In the genomic region with DNA sequence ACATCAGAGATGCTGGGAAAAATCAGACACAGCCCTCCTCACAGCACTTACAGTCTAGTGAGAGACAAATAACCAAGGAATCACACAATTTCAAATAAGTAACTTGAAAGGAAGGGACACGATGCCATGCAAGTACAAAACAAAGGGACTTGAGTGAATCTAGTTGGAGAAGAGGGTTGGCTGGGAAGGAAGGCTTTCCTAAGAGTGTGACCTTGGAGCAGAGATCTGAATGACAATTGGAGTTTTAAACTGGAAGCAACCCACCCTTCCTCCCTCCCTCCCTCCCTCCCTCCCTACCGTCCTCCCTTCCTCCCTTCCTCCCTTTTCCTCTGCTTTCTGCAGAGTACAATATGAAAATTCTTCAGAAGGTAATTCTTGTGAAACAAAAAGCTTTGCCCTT, we compare ENCODE assay signal across 25 cellular contexts. TPM values are rescaled to one million over a fixed set of nuclear protein-coding genes. Genes with fewer than 3 reads are reported as not detected.
"Had no signal": no experiment of that assay in that cellular context is flagged by ENCODE, and none has a peak within 500 bp of the region (broad histone marks: within the 10 kb centered on the region; RNA-seq: fewer than 3 reads in every experiment).

No MANE protein-coding gene starts in this region.

- H3K9me3 Mint-ChIP-seq: effector memory CD8-positive, alpha-beta T cell had no signal

- H3K36me3 ChIP-seq: gastrocnemius medialis, heart left ventricle, left lung, ovary, right lobe of liver, thoracic aorta, tibial nerve, upper lobe of right lung, uterus had no signal

- H3K4me3 Mint-ChIP-seq: effector memory CD8-positive, alpha-beta T cell; mesothelial cell of epicardium; naive thymus-derived CD8-positive, alpha-beta T cell; stimulated activated naive B cell treated with anti-CD40 and anti-IgM and Interleukin-4, amounts not matched to agents 10 μg/mL and 1 μg/mL and 100 μg/mL, for 72 hours; stimulated activated naive CD8-positive, alpha-beta T cell treated with anti-CD3 and anti-CD28 coated beads, Interleukin-15, Interleukin-2, amounts not matched to agents 100 ng/mL and 50 ng/mL, for 24 hours had no signal

- H3K4me3 ChIP-seq: coronary artery, gastrocnemius medialis, heart left ventricle, hepatocyte, left lung, mucosa of descending colon, ovary, right lobe of liver, thoracic aorta, tibial nerve, upper lobe of right lung, uterus had no signal

- H3K27me3 ChIP-seq: gastrocnemius medialis, heart left ventricle, hepatocyte, left lung, ovary, right lobe of liver, tibial nerve, upper lobe of right lung, uterus had no signal

- DNase-seq: effector memory CD8-positive, alpha-beta T cell; foreskin fibroblast; gastrocnemius medialis; heart left ventricle; left cardiac atrium; left lung; mesenchymal stem cell; mucosa of descending colon; naive thymus-derived CD8-positive, alpha-beta T cell; occipital lobe; ovary; right lobe of liver; small intestine; stimulated activated CD4-positive, alpha-beta T cell treated with anti-CD3 and anti-CD28 coated beads, Interleukin-15, amount 100 ng/mL, for 24 hours; stimulated activated CD4-positive, alpha-beta T cell treated with anti-CD3 and anti-CD28 coated beads, Interleukin-2, amount 100 ng/mL, for 48 hours; stimulated activated naive B cell treated with anti-CD40 and anti-IgM and Interleukin-4, amounts not matched to agents 10 μg/mL and 1 μg/mL and 100 μg/mL, for 72 hours; upper lobe of right lung; uterus had no signal

- H3K27ac Mint-ChIP-seq: effector memory CD8-positive, alpha-beta T cell; naive thymus-derived CD8-positive, alpha-beta T cell; progenitor cell of endocrine pancreas; stimulated activated naive B cell treated with anti-CD40 and anti-IgM and Interleukin-4, amounts not matched to agents 10 μg/mL and 1 μg/mL and 100 μg/mL, for 72 hours; stimulated activated naive CD8-positive, alpha-beta T cell treated with anti-CD3 and anti-CD28 coated beads, Interleukin-15, Interleukin-2, amounts not matched to agents 100 ng/mL and 50 ng/mL, for 24 hours had no signal

- ATAC-seq: effector memory CD8-positive, alpha-beta T cell; gastrocnemius medialis; heart left ventricle; left cardiac atrium; left lung; mucosa of descending colon; naive thymus-derived CD8-positive, alpha-beta T cell; right lobe of liver; stimulated activated naive B cell treated with anti-CD40 and anti-IgM and Interleukin-4, amounts not matched to agents 10 μg/mL and 1 μg/mL and 100 μg/mL, for 72 hours; upper lobe of right lung had no signal

- H3K4me1 Mint-ChIP-seq: naive thymus-derived CD8-positive, alpha-beta T cell; stimulated activated naive B cell treated with anti-CD40 and anti-IgM and Interleukin-4, amounts not matched to agents 10 μg/mL and 1 μg/mL and 100 μg/mL, for 72 hours had no signal

- H3K36me3 Mint-ChIP-seq: naive thymus-derived CD8-positive, alpha-beta T cell; stimulated activated naive B cell treated with anti-CD40 and anti-IgM and Interleukin-4, amounts not matched to agents 10 μg/mL and 1 μg/mL and 100 μg/mL, for 72 hours had no signal

RNA-seq across cellular contexts. Expression of gene ADAMTS18, which starts 31.1 kb away (rescaled TPM):
- total RNA-seq: naive thymus-derived CD8-positive, alpha-beta T cell; right lobe of liver had no signal
